Comparison of ENCODE assay signal across 14 cellular contexts in the genomic region with DNA sequence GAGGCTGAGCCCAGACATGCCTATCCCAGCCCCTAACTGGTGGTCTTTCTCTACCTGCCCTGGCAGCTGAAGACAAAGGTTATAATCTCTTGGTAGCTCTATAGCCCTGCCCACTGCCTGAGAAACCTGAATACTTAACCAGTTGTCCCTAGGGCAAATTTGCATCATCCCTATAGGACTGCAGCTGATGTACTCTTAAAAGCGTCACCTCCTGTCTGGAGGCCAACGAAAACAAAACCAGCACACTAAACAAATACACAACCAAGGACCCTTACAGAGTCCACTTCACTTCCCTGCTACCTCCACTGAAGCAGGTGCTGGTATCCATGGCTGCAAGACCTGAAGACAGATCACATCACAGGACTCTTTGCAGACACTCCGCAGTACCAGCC.
DNase-seq lines count a peak whose midpoint lies in the region; ATAC-seq, FAIRE-seq and TF ChIP-seq lines count a peak whose summit lies in the region.
"Had no signal": no experiment of that assay in that cellular context is flagged by ENCODE, and none has a peak within 500 bp of the region (broad histone marks: within the 10 kb centered on the region; RNA-seq: fewer than 3 reads in every experiment).

No MANE protein-coding gene starts in this region.

- TF ChIP-seq CTCF in HepG2 (CRISPR knock-in tag; IDR thresholded peaks at IDR 0.05) (no peak), right lobe of liver (IDR thresholded peaks at IDR 0.05) (no peak), endodermal cell (conservative IDR thresholded peaks at IDR 0.05) (no peak), thyroid gland (IDR thresholded peaks at IDR 0.05) (no peak)

- no peak for TF ChIP-seq EP300 in HepG2 (IDR thresholded peaks at IDR 0.05; ENCODE audit: low read depth in 2 of 2, low read length in 2 of 2)
- TF ChIP-seq EP300 in HepG2 (CRISPR knock-in tag; IDR thresholded peaks at IDR 0.05; ENCODE audit: borderline replicate concordance) = no peak

- peaks cover 2% of the 10 kb centered on the region for H3K4me1 Mint-ChIP-seq in endodermal cell
- H3K4me1 Mint-ChIP-seq: activated CD4-positive, alpha-beta T cell treated with anti-CD3 and anti-CD28 coated beads for 36 hours had no signal

- H3K27ac ChIP-seq in HepG2 (ENCODE audit: extremely low read length, insufficient read depth, low read length) (no peak overlapping the region), right lobe of liver (no peak overlapping the region), endodermal cell (ENCODE audit: low read depth, low read length) (no peak overlapping the region), thyroid gland (peak overlapping the region in 2 of 3 donors; percentile 48 to 73)

- no peak overlapping the region for H2AFZ ChIP-seq in HepG2 (ENCODE audit: low read length)

- H3K9me3 ChIP-seq in HepG2 (ENCODE audit: low read length) (no peaks in the 10 kb centered on the region), right lobe of liver (no peaks in the 10 kb centered on the region), endodermal cell (ENCODE audit: control insufficient read depth, low read length) (no peaks in the 10 kb centered on the region), thyroid gland (no peaks in the 10 kb centered on the region)

- no peaks in the 10 kb centered on the region for H3K79me2 ChIP-seq in HepG2 (ENCODE audit: insufficient read depth, low read length)

- no peak; the same call in 2 of the 3 replicates for ATAC-seq in HepG2
- no peak for ATAC-seq in right lobe of liver
- no peak for ATAC-seq in GM18505 (IDR thresholded peaks at IDR 0.05; ENCODE audit: unreplicated experiment)
- ATAC-seq: activated CD4-positive, alpha-beta T cell treated with anti-CD3 and anti-CD28 coated beads for 36 hours had no signal

- H3K27me3 Mint-ChIP-seq in endodermal cell (ENCODE audit: insufficient read depth) = no peaks in the 10 kb centered on the region

- DNase-seq in HepG2 (ENCODE audit: low spot score) = peak; percentile 24
- no peak for DNase-seq in right lobe of liver
- DNase-seq in NCI-H774 (lab: John Stamatoyannopoulos, UW) = peak; percentile 68
- no peak for DNase-seq in endodermal cell
- DNase-seq in thyroid gland = peak; percentile 66 to 77
- DNase-seq in activated naive CD4-positive, alpha-beta T cell treated with anti-CD3 and anti-CD28 coated beads, Interleukin-2, amount 50 U/mL, for 16 hours = no peak
- DNase-seq in kidney glomerular epithelial cell (lab: John Stamatoyannopoulos, UW) = no peak
- DNase-seq: activated CD4-positive, alpha-beta T cell treated with anti-CD3 and anti-CD28 coated beads for 36 hours; activated T-cell treated with anti-CD3 and anti-CD28 coated beads, Interleukin-2, amount 50 U/mL, for 48 hours; amniotic stem cell; Calu3; NCI-H1436 treated with DMSO at 0.1 percent for 48 hours had no signal

- POLR2A ChIA-PET in HepG2 (lab: Yijun Ruan, JAX) = no interaction called here

- TF ChIP-seq POLR2A in HepG2 (IDR thresholded peaks at IDR 0.05; ENCODE audit: insufficient read depth in 1 of 2, low read depth in 2 of 2, low read length in 2 of 2) = no peak
- TF ChIP-seq POLR2A in right lobe of liver (IDR thresholded peaks at IDR 0.05) = no peak
- TF ChIP-seq POLR2A in thyroid gland (IDR thresholded peaks at IDR 0.05) = no peak
- no peak for TF ChIP-seq POLR2A in GM18505 (IDR thresholded peaks at IDR 0.05; ENCODE audit: borderline replicate concordance, extremely low read depth, insufficient read depth, insufficient read length)

- no TSS peak for BruUV-seq in HepG2 (replicated peaks; lab: Mats Ljungman, UMichigan)

- H3K4me1 ChIP-seq in HepG2 (ENCODE audit: insufficient read depth, low read length) (peaks cover 25% of the 10 kb centered on the region), right lobe of liver (no peaks in the 10 kb centered on the region), endodermal cell (ENCODE audit: control insufficient read depth, insufficient read depth, low read length) (no peaks in the 10 kb centered on the region), thyroid gland (peaks cover 18 to 20% of the 10 kb centered on the region in 2 donors)

- H3K27me3 ChIP-seq in HepG2 (ENCODE audit: control insufficient read depth in 1 of 2, insufficient read depth in 2 of 2, low read length in 2 of 2) = peaks cover 1 to 11% of the 10 kb centered on the region in 2 experiments; a peak in 2 of 5 replicates
- H3K27me3 ChIP-seq in right lobe of liver = no peaks in the 10 kb centered on the region
- H3K27me3 ChIP-seq in endodermal cell (ENCODE audit: control insufficient read depth, insufficient read depth, low read length, poor library complexity, severe bottlenecking) = no peaks in the 10 kb centered on the region
- H3K27me3 ChIP-seq in thyroid gland = no peaks in the 10 kb centered on the region

- WGBS in HepG2 (ENCODE audit: low lambda C conversion rate) = 31% methylated on average over 3 of the region's 3 CpGs
- WGBS in right lobe of liver (ENCODE audit: insufficient coverage, low coverage, low lambda C conversion rate, missing lambda C conversion rate) = 80% methylated on average over 1 of the region's 3 CpGs
- 60 to 79% methylated on average over 1 to 3 of the region's 3 CpGs for WGBS in endodermal cell (ENCODE audit: insufficient coverage in 1 of 2, insufficient read length in 1 of 2), 2 experiments
- 30 to 38% methylated on average over 3 of the region's 3 CpGs for WGBS in thyroid gland, 2 donors

- peaks cover 6% of the 10 kb centered on the region for H3K9me3 Mint-ChIP-seq in endodermal cell

- peak overlapping the region; percentile 69 for H3K27ac Mint-ChIP-seq in endodermal cell
- H3K27ac Mint-ChIP-seq: activated CD4-positive, alpha-beta T cell treated with anti-CD3 and anti-CD28 coated beads for 36 hours; T-helper 1 cell treated with Interleukin-12 subunit alpha and Interleukin-12 subunit beta and Interleukin-4 antibody, amounts not matched to agents 30 μg/mL and 1 μg/mL, for 36 hours had no signal

- no peak for TF ChIP-seq RAD21 in HepG2 (CRISPR knock-in tag; IDR thresholded peaks at IDR 0.05)

- H3K36me3 ChIP-seq in HepG2 (replicated peaks in 1 of 2; ENCODE audit: control insufficient read depth in 1 of 2, insufficient read depth in 2 of 2, low read length in 2 of 2) (no peaks in the 10 kb centered on the region), right lobe of liver (no peaks in the 10 kb centered on the region), endodermal cell (ENCODE audit: control insufficient read depth, insufficient read depth, low read length) (no peaks in the 10 kb centered on the region), thyroid gland (no peaks in the 10 kb centered on the region)

- intact Hi-C loops in HepG2 (cut with micrococcal nuclease; ENCODE audit: unreplicated experiment) = no loop called here
- intact Hi-C loops in right lobe of liver (cut with DNase I) = no loop called here
- intact Hi-C loops in thyroid gland (cut with DNase I) = no loop called here

- H3K4me3 ChIP-seq in HepG2 (replicated peaks in 1 of 3; ENCODE audit: insufficient read depth in 1 of 3, low read depth in 2 of 3, low read length in 3 of 3) (no peak overlapping the region), right lobe of liver (no peak overlapping the region), endodermal cell (ENCODE audit: low read length) (no peak overlapping the region), thyroid gland (replicated peaks in 1 of 3) (no peak overlapping the region)

- H3K9ac ChIP-seq in HepG2 (ENCODE audit: insufficient read depth, low read depth, low read length) (no peak overlapping the region), endodermal cell (ENCODE audit: extremely low read depth, low read length, poor library complexity, severe bottlenecking) (no peak overlapping the region)

- FAIRE-seq in HepG2 (lab: Jason Lieb, UNC) = no peak

- no peaks in the 10 kb centered on the region for H3K36me3 Mint-ChIP-seq in endodermal cell (ENCODE audit: low read depth)

- H3K4me3 Mint-ChIP-seq in endodermal cell = no peak overlapping the region
- H3K4me3 Mint-ChIP-seq: activated CD4-positive, alpha-beta T cell treated with anti-CD3 and anti-CD28 coated beads for 36 hours; T-helper 1 cell treated with Interleukin-12 subunit alpha and Interleukin-12 subunit beta and Interleukin-4 antibody, amounts not matched to agents 30 μg/mL and 1 μg/mL, for 36 hours had no signal

- CTCF ChIA-PET in HepG2 (lab: Yijun Ruan, JAX; ENCODE audit: low intra/inter-chr PET ratio, low total read pairs) = no interaction called here

- no peak overlapping the region for H3K4me2 ChIP-seq in HepG2 (ENCODE audit: low read depth, low read length)

- in situ Hi-C loops in HepG2 (cut with HindIII; ENCODE audit: extremely low pct_ligation_motif_present, low pct_unique_long_range_greater_than_20kb) = no loop called here

- no peaks in the 10 kb centered on the region for H4K20me1 ChIP-seq in HepG2 (ENCODE audit: insufficient read depth, low read length)

TF ChIP-seq in HepG2, 621 proteins besides CTCF, POLR2A, EP300 and RAD21:
- TF ChIP-seq, protein P1, sequence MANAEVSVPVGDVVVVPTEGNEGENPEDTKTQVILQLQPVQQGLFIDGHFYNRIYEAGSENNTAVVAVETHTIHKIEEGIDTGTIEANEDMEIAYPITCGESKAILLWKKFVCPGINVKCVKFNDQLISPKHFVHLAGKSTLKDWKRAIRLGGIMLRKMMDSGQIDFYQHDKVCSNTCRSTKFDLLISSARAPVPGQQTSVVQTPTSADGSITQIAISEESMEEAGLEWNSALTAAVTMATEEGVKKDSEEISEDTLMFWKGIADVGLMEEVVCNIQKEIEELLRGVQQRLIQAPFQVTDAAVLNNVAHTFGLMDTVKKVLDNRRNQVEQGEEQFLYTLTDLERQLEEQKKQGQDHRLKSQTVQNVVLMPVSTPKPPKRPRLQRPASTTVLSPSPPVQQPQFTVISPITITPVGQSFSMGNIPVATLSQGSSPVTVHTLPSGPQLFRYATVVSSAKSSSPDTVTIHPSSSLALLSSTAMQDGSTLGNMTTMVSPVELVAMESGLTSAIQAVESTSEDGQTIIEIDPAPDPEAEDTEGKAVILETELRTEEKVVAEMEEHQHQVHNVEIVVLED (CRISPR knock-in tag; IDR thresholded peaks at IDR 0.05; ENCODE audit: borderline replicate concordance) = no peak
- TF ChIP-seq NFYB (CRISPR knock-in tag; IDR thresholded peaks at IDR 0.05) (no peak), ZNF720 (CRISPR knock-in tag; IDR thresholded peaks at IDR 0.05) (no peak), FOXP1 (IDR thresholded peaks at IDR 0.05) (no peak), FOXP1 (CRISPR knock-in tag; IDR thresholded peaks at IDR 0.05) (0 out of 2 replicates have a peak, but pooled peaks have one; percentile 14), CCAR2 (optimal IDR thresholded peaks at IDR 0.05; ENCODE audit: low read depth, low read length) (no peak)

Comparison
In these comparisons a context has a peak if more than half of its experiments do, and no peak if none do; other contexts are left out.
1. DNase-seq: peak in HepG2 (single experiment), NCI-H774 (single experiment) and thyroid gland (2 of 2); none in right lobe of liver (0 of 3), endodermal cell (single experiment), activated naive CD4-positive, alpha-beta T cell treated with anti-CD3 and anti-CD28 coated beads, Interleukin-2, amount 50 U/mL, for 16 hours (single experiment) and kidney glomerular epithelial cell (single experiment).
2. H3K27ac ChIP-seq: peak in thyroid gland (2 of 3); none in HepG2 (single experiment), right lobe of liver (0 of 3) and endodermal cell (single experiment).